Comparison of ENCODE assay signal across 22 cellular contexts in genomic region chr6:25346064-25346463, GRCh38.
A peak's percentile ranks its signal among the peaks of the same experiment; 100 is the strongest.
DNase-seq lines count a peak whose midpoint lies in the region; ATAC-seq and TF ChIP-seq lines count a peak whose summit lies in the region.
"Had no signal": no experiment of that assay in that cellular context is flagged by ENCODE, and none has a peak within 500 bp of the region (broad histone marks: within the 10 kb centered on the region; RNA-seq: fewer than 3 reads in every experiment).

No MANE protein-coding gene starts in this region.

- peak; percentile 42 for DNase-seq in GDM1 (lab: John Stamatoyannopoulos, UW)
- DNase-seq in NCI-H2029 (lab: John Stamatoyannopoulos, UW): peak; percentile 93
- peak; percentile 19 to 48 for DNase-seq in SHP77 (lab: John Stamatoyannopoulos, UW)
- no peak for DNase-seq in lower lobe of right lung
- DNase-seq in osteoblast (ENCODE audit: insufficient read length, low spot score, missing footprints): no peak
- no peak for DNase-seq in occipital lobe (lab: John Stamatoyannopoulos, UW)
- DNase-seq: activated CD8-positive, alpha-beta memory T cell treated with anti-CD3 and anti-CD28 coated beads for 24 hours; GF-D8; GOT3; mammary epithelial cell; natural killer cell; NCI-H1694; NK-92 treated with Interleukin-12 subunit alpha and Interleukin-12 subunit beta, amount 100 ng/mL, for 24 hours had no signal

- intact Hi-C loops in lower lobe of right lung (cut with DNase I): no loop called here

- H3K27me3 ChIP-seq in lower lobe of right lung (ENCODE audit: low read depth) (no peaks in the 10 kb centered on the region), osteoblast (ENCODE audit: insufficient read depth, low read length) (no peaks in the 10 kb centered on the region)

- no peak overlapping the region for H3K4me2 ChIP-seq in osteoblast (ENCODE audit: insufficient read depth, low read length)
- H3K4me2 ChIP-seq: KMS-11 had no signal

- no peak overlapping the region for H2AFZ ChIP-seq in osteoblast (ENCODE audit: low read length)

- H3K36me3 ChIP-seq in lower lobe of right lung (no peaks in the 10 kb centered on the region), osteoblast (ENCODE audit: insufficient read depth, low read length) (no peaks in the 10 kb centered on the region)
- H3K36me3 ChIP-seq: thoracic aorta had no signal

- H3K4me3 ChIP-seq in lower lobe of right lung (no peak overlapping the region), osteoblast (ENCODE audit: insufficient read depth, low read length) (no peak overlapping the region)
- H3K4me3 ChIP-seq: skin epidermis, thoracic aorta had no signal

- peak; percentile 76 to 91 for ATAC-seq in lower lobe of right lung
- no peak for ATAC-seq in GM21825 (IDR thresholded peaks at IDR 0.05; ENCODE audit: unreplicated experiment)
- ATAC-seq in GM21381 (IDR thresholded peaks at IDR 0.05; ENCODE audit: unreplicated experiment): no peak
- ATAC-seq: activated CD4-positive, CD25-positive, alpha-beta regulatory T cell treated with anti-CD3 and anti-CD28 coated beads, Interleukin-2, amount 50 U/mL, for 24 hours; esophagus mucosa; natural killer cell had no signal

- H3K79me2 ChIP-seq in osteoblast (ENCODE audit: insufficient read depth, low read length): peaks cover 4% of the 10 kb centered on the region

- H3K27ac ChIP-seq in lower lobe of right lung (no peak overlapping the region), osteoblast (ENCODE audit: low read depth, low read length) (no peak overlapping the region)
- H3K27ac ChIP-seq: HL-60, KMS-11, skin epidermis, thoracic aorta had no signal

- H3K9me3 ChIP-seq in lower lobe of right lung (no peaks in the 10 kb centered on the region), osteoblast (ENCODE audit: low read depth, low read length) (no peaks in the 10 kb centered on the region)
- H3K9me3 ChIP-seq: Caco-2, thoracic aorta had no signal

- H4K20me1 ChIP-seq in osteoblast (ENCODE audit: insufficient read depth, low read length): no peaks in the 10 kb centered on the region

- no peak for TF ChIP-seq CTCF in lower lobe of right lung (IDR thresholded peaks at IDR 0.05)
- TF ChIP-seq CTCF in osteoblast (IDR thresholded peaks at IDR 0.05; ENCODE audit: extremely low read depth, low read depth, low read length): no peak

- peaks cover 18% of the 10 kb centered on the region for H3K4me1 ChIP-seq in lower lobe of right lung
- H3K4me1 ChIP-seq in osteoblast (ENCODE audit: insufficient read depth, low read length): no peaks in the 10 kb centered on the region

Comparison
In these comparisons a context has a peak if more than half of its experiments do, and no peak if none do; other contexts are left out.
1. DNase-seq: peak in GDM1 (single experiment), NCI-H2029 (single experiment) and SHP77 (2 of 2); none in lower lobe of right lung (single experiment), osteoblast (single experiment) and occipital lobe (single experiment).
2. ATAC-seq: peak in lower lobe of right lung (2 of 2); none in GM21825 (single experiment) and GM21381 (single experiment).